Comparison of ENCODE assay signal across 8 cellular contexts in genomic region chr9:127796899-127797370, GRCh38. TPM values are rescaled to one million over a fixed set of nuclear protein-coding genes. Genes with fewer than 3 reads are reported as not detected.
DNase-seq lines count a peak whose midpoint lies in the region; ATAC-seq, FAIRE-seq and TF ChIP-seq lines count a peak whose summit lies in the region.

No MANE protein-coding gene starts in this region.

- POLR2A ChIA-PET in K562 (lab: Yijun Ruan, JAX): interaction anchor here (1.0 kb wide), 1 partner anchor 9 kb away, joined by 3 read pairs; no protein-coding TSS in a partner anchor

- TF ChIP-seq CTCF in NB4 (IDR thresholded peaks at IDR 0.05; ENCODE audit: low read depth, low read length) (no peak), K562 (IDR thresholded peaks at IDR 0.05 in 2 of 3, conservative IDR thresholded peaks at IDR 0.05 in 1 of 3; ENCODE audit: insufficient read depth in 2 of 3, low read depth in 1 of 3, low read length in 3 of 3) (no peak)

- H3K27me3 ChIP-seq in K562 (ENCODE audit: control insufficient read depth in 2 of 2, insufficient read depth in 2 of 2, low read length in 2 of 2): no peaks in the 10 kb centered on the region

- no peaks in the 10 kb centered on the region for H3K79me2 ChIP-seq in K562 (ENCODE audit: control insufficient read depth, insufficient read depth, low read length)

- H3K4me3 ChIP-seq in NB4 (ENCODE audit: low read depth, low read length) (no peak overlapping the region), K562 (no peak overlapping the region)

- no peaks in the 10 kb centered on the region for H4K20me1 ChIP-seq in K562 (replicated peaks; ENCODE audit: control insufficient read depth, insufficient read depth, low read length)

- H2AFZ ChIP-seq in K562 (ENCODE audit: low read depth, low read length): no peak overlapping the region

- no peak for TF ChIP-seq RAD21 in K562 (CRISPR knock-in tag; conservative IDR thresholded peaks at IDR 0.05 in 1 of 2, IDR thresholded peaks at IDR 0.05 in 1 of 2)

- no peaks in the 10 kb centered on the region for H3K9me1 ChIP-seq in K562 (ENCODE audit: control insufficient read depth, insufficient read depth, low read length)

- 0 out of 4 replicates have a peak overlapping the region, but pooled peaks of 1 of the 2 experiments have one; percentile 45 for H3K9ac ChIP-seq in K562 (ENCODE audit: insufficient read depth in 1 of 2, low read depth in 2 of 2, low read length in 2 of 2)

- no peak overlapping the region for H3K4me2 ChIP-seq in K562 (ENCODE audit: insufficient read depth, low read length)

- no peaks in the 10 kb centered on the region for H3K9me3 ChIP-seq in K562 (replicated peaks; ENCODE audit: control insufficient read depth, insufficient read depth, low read depth, low read length)

- ATAC-seq in K562 (no peak), HG03108 (IDR thresholded peaks at IDR 0.05; ENCODE audit: unreplicated experiment) (no peak), GM19452 (IDR thresholded peaks at IDR 0.05; ENCODE audit: unreplicated experiment) (no peak)

- peak; percentile 21 for DNase-seq in NCI-H748 (lab: John Stamatoyannopoulos, UW; ENCODE audit: unreplicated experiment)
- DNase-seq in NCI-H748 treated with DMSO at 0.1 percent for 48 hours (lab: John Stamatoyannopoulos, UW): no peak
- peak; percentile 73 for DNase-seq in NB4 (ENCODE audit: low read depth)
- DNase-seq in K562 (ENCODE audit: extremely low read depth in 1 of 4, low spot score in 3 of 4): no peak
- DNase-seq in retina: peak; percentile 67
- DNase-seq in NCI-H524 (lab: John Stamatoyannopoulos, UW): no peak

- H3K4me1 ChIP-seq in K562 (replicated peaks in 1 of 2; ENCODE audit: control insufficient read depth in 2 of 2, insufficient read depth in 2 of 2, low read length in 2 of 2): peaks cover 4 to 14% of the 10 kb centered on the region in 2 experiments; a peak in 3 of 5 replicates

- CTCF ChIA-PET in K562 (lab: Yijun Ruan, JAX; ENCODE audit: low intra/inter-chr PET ratio): interaction anchor here (0.6 kb wide), 1 partner anchor 13 kb away, joined by 3 read pairs; no protein-coding TSS in a partner anchor

- WGBS in K562 (ENCODE audit: insufficient coverage, low coverage, missing lambda C conversion rate): 48% methylated on average over 10 of the region's 11 CpGs

- in situ Hi-C loops in K562 (cut with MboI): no loop called here

- no TSS peak for BruUV-seq in K562 (replicated peaks; lab: Mats Ljungman, UMichigan)

- peaks cover 14% of the 10 kb centered on the region; the same call in 1 of the 3 replicates for H3K36me3 ChIP-seq in K562 (ENCODE audit: control insufficient read depth, insufficient read depth, low read length)

- TF ChIP-seq POLR2A in NB4 (IDR thresholded peaks at IDR 0.05; ENCODE audit: extremely low read depth, insufficient read length): no peak
- TF ChIP-seq POLR2A in K562 (conservative IDR thresholded peaks at IDR 0.05): no peak

- H3K27ac ChIP-seq in K562 (ENCODE audit: extremely low read depth, low read depth, low read length): no peak overlapping the region

- FAIRE-seq in K562 (lab: Jason Lieb, UNC): no peak

- intact Hi-C loops in K562 (cut with micrococcal nuclease): no loop called here

- TF ChIP-seq EP300 in K562 (IDR thresholded peaks at IDR 0.05; ENCODE audit: low read length): no peak

TF ChIP-seq in K562, 482 proteins besides CTCF, POLR2A, EP300 and RAD21:
- TF ChIP-seq ZNF24 (IDR thresholded peaks at IDR 0.05) (peak; percentile 69; the same call in 1 of the 2 replicates), ZNF121 (CRISPR knock-in tag; conservative IDR thresholded peaks at IDR 0.05) (peak; percentile 46; the same call in 1 of the 2 replicates), ZNF384 (IDR thresholded peaks at IDR 0.05; ENCODE audit: low read depth, low read length) (0 out of 2 replicates have a peak, but pooled peaks have one; percentile 5), ZNF3 (CRISPR knock-in tag; IDR thresholded peaks at IDR 0.05) (no peak), RBM25 (IDR thresholded peaks at IDR 0.05; ENCODE audit: low read depth, low read length, severe bottlenecking) (no peak)

RNA-seq across cellular contexts. Expression of gene FPGS, which starts 5.7 kb away (rescaled TPM):
- 82.8 and 192 TPM in 2 replicates for total RNA-seq in K562 (2011; cell fraction: chromatin; rRNA removed; ENCODE audit: low replicate concordance)
- 117 and 131 TPM in 2 replicates for total RNA-seq in K562 (2011; cell fraction: nucleolus; rRNA removed)
- 76.6 and 93.6 TPM in 2 replicates for total RNA-seq in K562 (2011; cell fraction: nucleoplasm; rRNA removed)
- total RNA-seq in K562 (2014; rRNA removed) (77.1 and 91.1 TPM in 2 replicates), K562 (2014; rRNA removed; fragmentation: Illumina TruSeq; extraction: Trizol) (19.7 and 32.6 TPM in 2 replicates), K562 (2015; rRNA removed; fragmentation: Illumina TruSeq; extraction: Trizol) (52.9 and 54.0 TPM in 2 replicates), K562 (2021) (85.1 and 90.2 TPM in 2 replicates)
- polyA plus RNA-seq in K562 (2011; rRNA removed) (59.2 and 65.5 TPM in 2 replicates), K562 (2014; fragmentation: Illumina TruSeq; extraction: Trizol) (86.4 and 87.8 TPM in 2 replicates), K562 (2014; fragmentation: Nextera tagmentation; extraction: Ambion mirVana) (1 to 10 TPM in 1 of 2 experiments, under 1 TPM in 1; 0.84 to 2.0 TPM), K562 (2014; rRNA removed) (61.4 and 63.1 TPM in 2 replicates)
- polyA plus RNA-seq in K562 (2011; cell fraction: cytosol; rRNA removed): 77.6 and 147 TPM in 2 replicates
- polyA plus RNA-seq in K562 (2011; cell fraction: nucleus; rRNA removed): 83.8 and 119 TPM in 2 replicates
- polyA plus RNA-seq in K562 (2012): 59.3 and 62.8 TPM in 2 replicates
- polyA minus RNA-seq in K562 (2011; rRNA and poly(A)+ RNA removed): 31.3 and 52.3 TPM in 2 replicates
- 47.3 and 50.9 TPM in 2 replicates for polyA minus RNA-seq in K562 (2011; cell fraction: cytosol; rRNA and poly(A)+ RNA removed)
- polyA minus RNA-seq in K562 (2011; cell fraction: nucleus; rRNA and poly(A)+ RNA removed): 28.5 and 31.4 TPM in 2 replicates

RNA-seq across cellular contexts. Expression of gene CDK9, which starts 11.1 kb away (rescaled TPM):
- total RNA-seq in K562 (2011; cell fraction: chromatin; rRNA removed; ENCODE audit: low replicate concordance): 56.0 and 127 TPM in 2 replicates
- 76.7 and 85.9 TPM in 2 replicates for total RNA-seq in K562 (2011; cell fraction: nucleolus; rRNA removed)
- 52.5 and 57.5 TPM in 2 replicates for total RNA-seq in K562 (2011; cell fraction: nucleoplasm; rRNA removed)
- 33.0 and 36.7 TPM in 2 replicates for total RNA-seq in K562 (2014; rRNA removed)
- 27.5 and 27.9 TPM in 2 replicates for total RNA-seq in K562 (2014; rRNA removed; fragmentation: Illumina TruSeq; extraction: Trizol)
- total RNA-seq in K562 (2015; rRNA removed; fragmentation: Illumina TruSeq; extraction: Trizol): 28.1 and 29.8 TPM in 2 replicates
- 75.2 and 78.6 TPM in 2 replicates for total RNA-seq in K562 (2021)
- polyA plus RNA-seq in K562 (2011; rRNA removed): 44.6 and 51.9 TPM in 2 replicates
- 44.4 and 58.1 TPM in 2 replicates for polyA plus RNA-seq in K562 (2011; cell fraction: cytosol; rRNA removed)
- polyA plus RNA-seq in K562 (2011; cell fraction: nucleus; rRNA removed): 121 and 155 TPM in 2 replicates
- polyA plus RNA-seq in K562 (2012): 52.1 and 60.8 TPM in 2 replicates
- 54.1 and 60.5 TPM in 2 replicates for polyA plus RNA-seq in K562 (2014; fragmentation: Illumina TruSeq; extraction: Trizol)
- polyA plus RNA-seq in K562 (2014; fragmentation: Nextera tagmentation; extraction: Ambion mirVana): 1 to 10 TPM; 4.2 to 5.0 TPM
- polyA plus RNA-seq in K562 (2014; rRNA removed): 34.7 and 42.6 TPM in 2 replicates
- polyA minus RNA-seq in K562 (2011; rRNA and poly(A)+ RNA removed): 45.5 and 76.0 TPM in 2 replicates
- 25.9 and 42.3 TPM in 2 replicates for polyA minus RNA-seq in K562 (2011; cell fraction: cytosol; rRNA and poly(A)+ RNA removed)
- polyA minus RNA-seq in K562 (2011; cell fraction: nucleus; rRNA and poly(A)+ RNA removed): 31.0 and 33.8 TPM in 2 replicates

RNA-seq across cellular contexts. Expression of gene SH2D3C, which starts 18.5 kb away (rescaled TPM):
- 0.77 and 4.1 TPM in 2 replicates for total RNA-seq in K562 (2011; cell fraction: chromatin; rRNA removed; ENCODE audit: low replicate concordance)
- total RNA-seq in K562 (2011; cell fraction: nucleolus; rRNA removed): 0.92 and 1.2 TPM in 2 replicates
- total RNA-seq in K562 (2011; cell fraction: nucleoplasm; rRNA removed): 0.88 and 1.3 TPM in 2 replicates
- total RNA-seq in K562 (2014; rRNA removed): 0.29 and 1.2 TPM in 2 replicates
- total RNA-seq in K562 (2014; rRNA removed; fragmentation: Illumina TruSeq; extraction: Trizol): 0.11 and 0.19 TPM in 2 replicates
- total RNA-seq in K562 (2015; rRNA removed; fragmentation: Illumina TruSeq; extraction: Trizol): 0.29 and 0.34 TPM in 2 replicates
- 0.83 and 0.89 TPM in 2 replicates for total RNA-seq in K562 (2021)
- 0.22 and 1.3 TPM in 2 replicates for polyA plus RNA-seq in K562 (2011; rRNA removed)
- polyA plus RNA-seq in K562 (2011; cell fraction: cytosol; rRNA removed): 0.86 and 1.3 TPM in 2 replicates
- 1.5 TPM in 2 replicates for polyA plus RNA-seq in K562 (2011; cell fraction: nucleus; rRNA removed)
- 1.2 and 2.2 TPM in 2 replicates for polyA plus RNA-seq in K562 (2012)
- 0.19 and 0.29 TPM in 2 replicates for polyA plus RNA-seq in K562 (2014; fragmentation: Illumina TruSeq; extraction: Trizol)
- under 1 TPM in 1 of 2 experiments, not detected in 1; 0.03 TPM for polyA plus RNA-seq in K562 (2014; fragmentation: Nextera tagmentation; extraction: Ambion mirVana)
- polyA plus RNA-seq in K562 (2014; rRNA removed): 0.21 and 0.38 TPM in 2 replicates
- polyA minus RNA-seq in K562 (2011; rRNA and poly(A)+ RNA removed): 0.42 and 0.46 TPM in 2 replicates
- polyA minus RNA-seq in K562 (2011; cell fraction: cytosol; rRNA and poly(A)+ RNA removed): 2.4 TPM in 1 of 2 replicates, not detected in the other
- polyA minus RNA-seq in K562 (2011; cell fraction: nucleus; rRNA and poly(A)+ RNA removed): 0.94 and 1.00 TPM in 2 replicates

RNA-seq across cellular contexts. Expression of gene ENG, which starts 57.5 kb away (rescaled TPM):
- total RNA-seq in K562 (2011; cell fraction: chromatin; rRNA removed; ENCODE audit: low replicate concordance): 0.51 and 0.69 TPM in 2 replicates
- total RNA-seq in K562 (2011; cell fraction: nucleolus; rRNA removed): 0.50 and 1.1 TPM in 2 replicates
- not detected in 2 replicates for total RNA-seq in K562 (2011; cell fraction: nucleoplasm; rRNA removed)
- total RNA-seq in K562 (2014; rRNA removed) (0.16 and 0.23 TPM in 2 replicates), K562 (2014; rRNA removed; fragmentation: Illumina TruSeq; extraction: Trizol) (0.07 TPM in 1 of 2 replicates, not detected in the other), K562 (2015; rRNA removed; fragmentation: Illumina TruSeq; extraction: Trizol) (0.04 TPM in 1 of 2 replicates, not detected in the other), K562 (2021) (0.40 and 0.51 TPM in 2 replicates)
- polyA plus RNA-seq in K562 (2011; rRNA removed) (0.14 and 0.27 TPM in 2 replicates), K562 (2014; fragmentation: Illumina TruSeq; extraction: Trizol) (0.24 and 0.28 TPM in 2 replicates), K562 (2014; fragmentation: Nextera tagmentation; extraction: Ambion mirVana) (under 1 TPM in 1 of 2 experiments, not detected in 1; 0.13 TPM), K562 (2014; rRNA removed) (0.13 TPM in 1 of 2 replicates, not detected in the other)
- polyA plus RNA-seq in K562 (2011; cell fraction: cytosol; rRNA removed): 0.19 TPM in 2 replicates
- polyA plus RNA-seq in K562 (2011; cell fraction: nucleus; rRNA removed): 0.21 and 0.33 TPM in 2 replicates
- 0.73 and 1.6 TPM in 2 replicates for polyA plus RNA-seq in K562 (2012)
- polyA minus RNA-seq in K562 (2011; rRNA and poly(A)+ RNA removed): 0.06 TPM in 1 of 2 replicates, not detected in the other
- 0.64 TPM in 1 of 2 replicates, not detected in the other for polyA minus RNA-seq in K562 (2011; cell fraction: cytosol; rRNA and poly(A)+ RNA removed)
- polyA minus RNA-seq in K562 (2011; cell fraction: nucleus; rRNA and poly(A)+ RNA removed): not detected in 2 replicates

Comparison
In these comparisons a context has a peak if more than half of its experiments do, and no peak if none do; other contexts are left out.
1. DNase-seq: peak in NCI-H748 (single experiment), NB4 (single experiment) and retina (single experiment); none in NCI-H748 treated with DMSO at 0.1 percent for 48 hours (single experiment), K562 (0 of 4) and NCI-H524 (0 of 2).